4 cellular contexts compared by ENCODE assay signal in genomic region chr2:58092772-58093171, GRCh38. TPM values are rescaled to one million over a fixed set of nuclear protein-coding genes. Genes with fewer than 3 reads are reported as not detected.
DNase-seq lines count a peak whose midpoint lies in the region; ATAC-seq, FAIRE-seq and TF ChIP-seq lines count a peak whose summit lies in the region.
"Not testable (repeated sequence)": the region's sequence is repeated elsewhere in the genome, so short reads cannot be mapped to it uniquely, and the experiment has no call there.
"Had no signal": no experiment of that assay in that cellular context is flagged by ENCODE, and none has a peak within 500 bp of the region (broad histone marks: within the 10 kb centered on the region; RNA-seq: fewer than 3 reads in every experiment).

No MANE protein-coding gene starts in this region.

- DNase-seq in activated CD4-positive, alpha-beta T cell treated with anti-CD3 and anti-CD28 coated beads, Interleukin-2, amount 10 ng/mL, durations not matched to agents 24 days and 14 days; K562 (ENCODE audit: extremely low read depth in 1 of 4, low spot score in 3 of 4): not testable (repeated sequence)

- H3K27ac ChIP-seq in HEK293 (ENCODE audit: extremely low read depth, low read depth, low read length); K562 (ENCODE audit: extremely low read depth, low read depth, low read length): not testable (repeated sequence)

- BruUV-seq in K562 (replicated peaks; lab: Mats Ljungman, UMichigan): not testable (repeated sequence)

- H4K20me1 ChIP-seq in K562 (replicated peaks; ENCODE audit: control insufficient read depth, insufficient read depth, low read length): not testable (repeated sequence)

- FAIRE-seq in K562 (lab: Jason Lieb, UNC): not testable (repeated sequence)

- TF ChIP-seq CTCF in HEK293 (tag by site-specific recombination; IDR thresholded peaks at IDR 0.05); K562 (IDR thresholded peaks at IDR 0.05 in 2 of 3, conservative IDR thresholded peaks at IDR 0.05 in 1 of 3; ENCODE audit: insufficient read depth in 2 of 3, low read depth in 1 of 3, low read length in 3 of 3): not testable (repeated sequence)

- ATAC-seq in K562: not testable (repeated sequence)

- not testable (repeated sequence) for TF ChIP-seq EP300 in K562 (IDR thresholded peaks at IDR 0.05; ENCODE audit: low read length)

- H2AFZ ChIP-seq in K562 (ENCODE audit: low read depth, low read length): not testable (repeated sequence)

- TF ChIP-seq POLR2A in K562 (conservative IDR thresholded peaks at IDR 0.05): not testable (repeated sequence)

- H3K27ac Mint-ChIP-seq in activated CD4-positive, alpha-beta T cell treated with anti-CD3 and anti-CD28 coated beads, Interleukin-2, amount 10 ng/mL, durations not matched to agents 24 days and 14 days: peak overlapping the region; percentile 63

- H3K36me3 ChIP-seq in HEK293 (ENCODE audit: control insufficient read depth in 2 of 2, insufficient read depth in 1 of 2, low read length in 2 of 2) (peaks cover 5 to 28% of the 10 kb centered on the region in 2 experiments), K562 (ENCODE audit: control insufficient read depth, insufficient read depth, low read length) (peaks cover 34% of the 10 kb centered on the region)

- not testable (repeated sequence) for H3K27me3 ChIP-seq in K562 (ENCODE audit: control insufficient read depth in 2 of 2, insufficient read depth in 2 of 2, low read length in 2 of 2)

- H3K27me3 Mint-ChIP-seq in activated CD4-positive, alpha-beta T cell treated with anti-CD3 and anti-CD28 coated beads, Interleukin-2, amount 10 ng/mL, durations not matched to agents 24 days and 14 days: not testable (repeated sequence)

- WGBS in K562 (ENCODE audit: insufficient coverage, low coverage, missing lambda C conversion rate): 87% methylated on average over 3 of the region's 4 CpGs

- peaks cover 15% of the 10 kb centered on the region for H3K9me3 Mint-ChIP-seq in activated CD4-positive, alpha-beta T cell treated with anti-CD3 and anti-CD28 coated beads, Interleukin-2, amount 10 ng/mL, durations not matched to agents 24 days and 14 days

- not testable (repeated sequence) for TF ChIP-seq RAD21 in K562 (CRISPR knock-in tag; conservative IDR thresholded peaks at IDR 0.05 in 1 of 2, IDR thresholded peaks at IDR 0.05 in 1 of 2)

- H3K9me3 ChIP-seq in HEK293 (ENCODE audit: control insufficient read depth, insufficient read depth, low read depth, low read length); K562 (replicated peaks; ENCODE audit: control insufficient read depth, insufficient read depth, low read depth, low read length): not testable (repeated sequence)

- H3K36me3 Mint-ChIP-seq in activated CD4-positive, alpha-beta T cell treated with anti-CD3 and anti-CD28 coated beads, Interleukin-2, amount 10 ng/mL, durations not matched to agents 24 days and 14 days (ENCODE audit: low read depth): peaks cover 44% of the 10 kb centered on the region

- CTCF ChIA-PET in HEK293 (lab: Yijun Ruan, JAX); K562 (lab: Yijun Ruan, JAX; ENCODE audit: low intra/inter-chr PET ratio): not testable (repeated sequence)

- not testable (repeated sequence) for H3K4me3 ChIP-seq in HEK293 (ENCODE audit: low read depth, low read length); K562

- H3K4me2 ChIP-seq in K562 (ENCODE audit: insufficient read depth, low read length): not testable (repeated sequence)

- not testable (repeated sequence) for H3K79me2 ChIP-seq in K562 (ENCODE audit: control insufficient read depth, insufficient read depth, low read length)

- H3K4me3 Mint-ChIP-seq in activated CD4-positive, alpha-beta T cell treated with anti-CD3 and anti-CD28 coated beads, Interleukin-2, amount 10 ng/mL, durations not matched to agents 24 days and 14 days: not testable (repeated sequence)

- POLR2A ChIA-PET in HEK293 (lab: Yijun Ruan, JAX); K562 (lab: Yijun Ruan, JAX): not testable (repeated sequence)

- in situ Hi-C loops in K562 (cut with MboI): not testable (repeated sequence)

- not testable (repeated sequence) for H3K9ac ChIP-seq in K562 (ENCODE audit: insufficient read depth in 1 of 2, low read depth in 2 of 2, low read length in 2 of 2)

- not testable (repeated sequence) for H3K4me1 Mint-ChIP-seq in activated CD4-positive, alpha-beta T cell treated with anti-CD3 and anti-CD28 coated beads, Interleukin-2, amount 10 ng/mL, durations not matched to agents 24 days and 14 days

- not testable (repeated sequence) for H3K4me1 ChIP-seq in HEK293 (ENCODE audit: control insufficient read depth, insufficient read depth, low read length); K562 (replicated peaks in 1 of 2; ENCODE audit: control insufficient read depth in 2 of 2, insufficient read depth in 2 of 2, low read length in 2 of 2)

- H3K9me1 ChIP-seq in K562 (ENCODE audit: control insufficient read depth, insufficient read depth, low read length): not testable (repeated sequence)

- intact Hi-C loops in activated CD4-positive, alpha-beta T cell treated with anti-CD3 and anti-CD28 coated beads, Interleukin-2, amount 10 ng/mL, durations not matched to agents 24 days and 14 days (cut with micrococcal nuclease); K562 (cut with micrococcal nuclease): not testable (repeated sequence)

TF ChIP-seq in HEK293, 187 proteins besides CTCF, POLR2A, EP300 and RAD21:
- TF ChIP-seq ZNF146 (tag by site-specific recombination; IDR thresholded peaks at IDR 0.05): peak; percentile 55

TF ChIP-seq in K562, 482 proteins besides CTCF, POLR2A, EP300 and RAD21:
- TF ChIP-seq KDM1A (IDR thresholded peaks at IDR 0.05) (peak in 1 of 2 experiments; percentile 17; a peak in 1 of 4 replicates), BCOR (IDR thresholded peaks at IDR 0.05) (0 out of 2 replicates have a peak, but pooled peaks have one; percentile 43), ZNF146 (CRISPR knock-in tag; IDR thresholded peaks at IDR 0.05; ENCODE audit: unreplicated experiment) (peak; percentile 72)

RNA-seq across cellular contexts. Expression of gene VRK2, which starts 46.2 kb away (rescaled TPM):
- total RNA-seq in activated CD4-positive, alpha-beta T cell treated with anti-CD3 and anti-CD28 coated beads, Interleukin-2, amount 10 ng/mL, durations not matched to agents 24 days and 14 days: 21.7 and 22.0 TPM in 2 replicates
- total RNA-seq in K562 (2011; cell fraction: chromatin; rRNA removed; ENCODE audit: low replicate concordance): 5.3 and 17.4 TPM in 2 replicates
- 3.7 and 4.0 TPM in 2 replicates for total RNA-seq in K562 (2011; cell fraction: nucleolus; rRNA removed)
- total RNA-seq in K562 (2011; cell fraction: nucleoplasm; rRNA removed): 5.6 and 8.5 TPM in 2 replicates
- 31.9 and 32.1 TPM in 2 replicates for total RNA-seq in K562 (2014; rRNA removed)
- total RNA-seq in K562 (2014; rRNA removed; fragmentation: Illumina TruSeq; extraction: Trizol): 47.4 and 52.9 TPM in 2 replicates
- total RNA-seq in K562 (2015; rRNA removed; fragmentation: Illumina TruSeq; extraction: Trizol): 44.0 and 46.5 TPM in 2 replicates
- total RNA-seq in K562 (2021): 36.2 and 38.0 TPM in 2 replicates
- 36.5 and 42.5 TPM in 2 replicates for polyA plus RNA-seq in K562 (2011; rRNA removed)
- polyA plus RNA-seq in K562 (2011; cell fraction: cytosol; rRNA removed): 10.2 and 18.3 TPM in 2 replicates
- 14.6 and 23.3 TPM in 2 replicates for polyA plus RNA-seq in K562 (2011; cell fraction: nucleus; rRNA removed)
- 36.3 and 36.6 TPM in 2 replicates for polyA plus RNA-seq in K562 (2012)
- 41.8 and 49.2 TPM in 2 replicates for polyA plus RNA-seq in K562 (2014; fragmentation: Illumina TruSeq; extraction: Trizol)
- 10 to 100 TPM; 22.6 to 30.1 TPM for polyA plus RNA-seq in K562 (2014; fragmentation: Nextera tagmentation; extraction: Ambion mirVana)
- polyA plus RNA-seq in K562 (2014; rRNA removed): 27.2 and 30.1 TPM in 2 replicates
- 34.5 and 38.4 TPM in 2 replicates for polyA minus RNA-seq in K562 (2011; rRNA and poly(A)+ RNA removed)
- 14.4 and 16.8 TPM in 2 replicates for polyA minus RNA-seq in K562 (2011; cell fraction: cytosol; rRNA and poly(A)+ RNA removed)
- 10.9 and 21.5 TPM in 2 replicates for polyA minus RNA-seq in K562 (2011; cell fraction: nucleus; rRNA and poly(A)+ RNA removed)
- total RNA-seq: A172 had no signal
